ENCODE assay signal across 1 cellular context in genomic region chr1:248838357-248839167, GRCh38.
TF ChIP-seq lines count a peak whose summit lies in the region.

No MANE protein-coding gene starts in this region.

TF ChIP-seq in K562, 482 proteins besides CTCF, POLR2A, EP300 and RAD21 (continued from another document and continues in another):
- TF ChIP-seq MLLT1 (IDR thresholded peaks at IDR 0.05) (peak; percentile 64 to 87; a peak in 3 of 4 replicates), CCNT2 (IDR thresholded peaks at IDR 0.05; ENCODE audit: borderline replicate concordance, extremely low read depth, insufficient read length, low read depth, low read length) (peak; percentile 75), IFI16 (CRISPR knock-in tag; IDR thresholded peaks at IDR 0.05) (peak; percentile 40; the same call in 1 of the 2 replicates), TBL1XR1 (IDR thresholded peaks at IDR 0.05; ENCODE audit: low read length in 2 of 2) (peak in 1 of 2 experiments; percentile 33; a peak in 1 of 4 replicates), CREM (IDR thresholded peaks at IDR 0.05; ENCODE audit: low read depth) (peak; percentile 96), ZKSCAN3 (CRISPR knock-in tag; IDR thresholded peaks at IDR 0.05) (no peak), RB1 (IDR thresholded peaks at IDR 0.05; ENCODE audit: low read depth) (peak; percentile 46), RNF2 (IDR thresholded peaks at IDR 0.05) (0 out of 2 replicates have a peak, but pooled peaks have one; percentile 62), GTF2F1 (IDR thresholded peaks at IDR 0.05; ENCODE audit: low read depth, low read length) (peak; percentile 93; the same call in 1 of the 2 replicates), ATF1 (CRISPR knock-in tag; IDR thresholded peaks at IDR 0.05) (peak; percentile 31; the same call in 1 of the 2 replicates), ATF1 (tag; IDR thresholded peaks at IDR 0.05) (peak; percentile 99), HDAC1 (IDR thresholded peaks at IDR 0.05) (peak in 1 of 2 experiments; percentile 52; a peak in 1 of 4 replicates), ZFPM2 (CRISPR knock-in tag; IDR thresholded peaks at IDR 0.05) (0 out of 2 replicates have a peak, but pooled peaks have one; percentile 10), RBM39 (optimal IDR thresholded peaks at IDR 0.05; ENCODE audit: low read depth, low read length) (no peak), JUND (IDR thresholded peaks at IDR 0.05; ENCODE audit: borderline replicate concordance, low read depth, low read length) (no peak; the same call in 1 of the 2 replicates), JUND (tag; IDR thresholded peaks at IDR 0.05; ENCODE audit: borderline replicate concordance, low read depth, low read length) (peak; percentile 32; the same call in 1 of the 3 replicates), ZNF224 (CRISPR knock-in tag; IDR thresholded peaks at IDR 0.05) (0 out of 2 replicates have a peak, but pooled peaks have one; percentile 47), IRF1 (CRISPR knock-in tag; IDR thresholded peaks at IDR 0.05; ENCODE audit: borderline replicate concordance) (peak; percentile 26; the same call in 1 of the 2 replicates), C11orf30 (IDR thresholded peaks at IDR 0.05; ENCODE audit: low read depth) (no peak), CHCHD3 (CRISPR knock-in tag; IDR thresholded peaks at IDR 0.05) (no peak), RBBP5 (IDR thresholded peaks at IDR 0.05; ENCODE audit: borderline replicate concordance, insufficient read depth, low read length, poor library complexity, severe bottlenecking) (peak; percentile 39), TCF7L2 (IDR thresholded peaks at IDR 0.05; ENCODE audit: low read depth, low read length) (no peak), CEBPG (CRISPR knock-in tag; IDR thresholded peaks at IDR 0.05) (peak; percentile 46; the same call in 1 of the 2 replicates), CEBPG (tag; conservative IDR thresholded peaks at IDR 0.05 in 1 of 2, IDR thresholded peaks at IDR 0.05 in 1 of 2) (no peak), ETV6 (IDR thresholded peaks at IDR 0.05; ENCODE audit: borderline replicate concordance in 1 of 2, low read depth in 2 of 2, low read length in 1 of 2) (no peak), ETV6 (CRISPR knock-in tag; IDR thresholded peaks at IDR 0.05; ENCODE audit: borderline replicate concordance) (peak; percentile 11; the same call in 1 of the 2 replicates), ILF3 (IDR thresholded peaks at IDR 0.05; ENCODE audit: borderline replicate concordance) (no peak), NUFIP1 (IDR thresholded peaks at IDR 0.05; ENCODE audit: partially characterized antibody) (no peak), KLF6 (CRISPR knock-in tag; IDR thresholded peaks at IDR 0.05; ENCODE audit: borderline replicate concordance) (no peak), ESRRA (IDR thresholded peaks at IDR 0.05; ENCODE audit: borderline replicate concordance, low read depth) (peak; percentile 93), MAFK (IDR thresholded peaks at IDR 0.05; ENCODE audit: low read length) (no peak), TRIM24 (IDR thresholded peaks at IDR 0.05) (0 out of 4 replicates have a peak, but pooled peaks of 1 of the 2 experiments have one; percentile 11), ZNF431 (CRISPR knock-in tag; IDR thresholded peaks at IDR 0.05) (peak; percentile 75; the same call in 1 of the 2 replicates), TAF1 (IDR thresholded peaks at IDR 0.05; ENCODE audit: control insufficient read depth, extremely low read depth, insufficient read depth, low read length, severe bottlenecking) (peak; percentile 94), ZNF717 (CRISPR knock-in tag; IDR thresholded peaks at IDR 0.05) (no peak), RBM25 (IDR thresholded peaks at IDR 0.05; ENCODE audit: low read depth, low read length, severe bottlenecking) (no peak), SOX6 (IDR thresholded peaks at IDR 0.05) (no peak), ZC3H4 (CRISPR knock-in tag; IDR thresholded peaks at IDR 0.05; ENCODE audit: borderline replicate concordance) (peak; percentile 89; the same call in 1 of the 2 replicates), OTX1 (CRISPR knock-in tag; IDR thresholded peaks at IDR 0.05) (peak; percentile 84), FOXA3 (CRISPR knock-in tag; conservative IDR thresholded peaks at IDR 0.05 in 1 of 2, IDR thresholded peaks at IDR 0.05 in 1 of 2) (peak in 1 of 2 experiments; percentile 76; a peak in 2 of 4 replicates), HDAC3 (IDR thresholded peaks at IDR 0.05; ENCODE audit: borderline replicate concordance, partially characterized antibody) (no peak), CC2D1A (IDR thresholded peaks at IDR 0.05) (no peak), ZNF143 (CRISPR knock-in tag; IDR thresholded peaks at IDR 0.05) (peak; percentile 58; the same call in 1 of the 2 replicates), NFE2L1 (tag; IDR thresholded peaks at IDR 0.05; ENCODE audit: borderline replicate concordance, low read depth) (no peak)
- TF ChIP-seq, protein P1, sequence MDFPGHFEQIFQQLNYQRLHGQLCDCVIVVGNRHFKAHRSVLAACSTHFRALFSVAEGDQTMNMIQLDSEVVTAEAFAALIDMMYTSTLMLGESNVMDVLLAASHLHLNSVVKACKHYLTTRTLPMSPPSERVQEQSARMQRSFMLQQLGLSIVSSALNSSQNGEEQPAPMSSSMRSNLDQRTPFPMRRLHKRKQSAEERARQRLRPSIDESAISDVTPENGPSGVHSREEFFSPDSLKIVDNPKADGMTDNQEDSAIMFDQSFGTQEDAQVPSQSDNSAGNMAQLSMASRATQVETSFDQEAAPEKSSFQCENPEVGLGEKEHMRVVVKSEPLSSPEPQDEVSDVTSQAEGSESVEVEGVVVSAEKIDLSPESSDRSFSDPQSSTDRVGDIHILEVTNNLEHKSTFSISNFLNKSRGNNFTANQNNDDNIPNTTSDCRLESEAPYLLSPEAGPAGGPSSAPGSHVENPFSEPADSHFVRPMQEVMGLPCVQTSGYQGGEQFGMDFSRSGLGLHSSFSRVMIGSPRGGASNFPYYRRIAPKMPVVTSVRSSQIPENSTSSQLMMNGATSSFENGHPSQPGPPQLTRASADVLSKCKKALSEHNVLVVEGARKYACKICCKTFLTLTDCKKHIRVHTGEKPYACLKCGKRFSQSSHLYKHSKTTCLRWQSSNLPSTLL (IDR thresholded peaks at IDR 0.05), result peak; percentile 66; the same call in 1 of the 2 replicates
- TF ChIP-seq, protein P2, sequence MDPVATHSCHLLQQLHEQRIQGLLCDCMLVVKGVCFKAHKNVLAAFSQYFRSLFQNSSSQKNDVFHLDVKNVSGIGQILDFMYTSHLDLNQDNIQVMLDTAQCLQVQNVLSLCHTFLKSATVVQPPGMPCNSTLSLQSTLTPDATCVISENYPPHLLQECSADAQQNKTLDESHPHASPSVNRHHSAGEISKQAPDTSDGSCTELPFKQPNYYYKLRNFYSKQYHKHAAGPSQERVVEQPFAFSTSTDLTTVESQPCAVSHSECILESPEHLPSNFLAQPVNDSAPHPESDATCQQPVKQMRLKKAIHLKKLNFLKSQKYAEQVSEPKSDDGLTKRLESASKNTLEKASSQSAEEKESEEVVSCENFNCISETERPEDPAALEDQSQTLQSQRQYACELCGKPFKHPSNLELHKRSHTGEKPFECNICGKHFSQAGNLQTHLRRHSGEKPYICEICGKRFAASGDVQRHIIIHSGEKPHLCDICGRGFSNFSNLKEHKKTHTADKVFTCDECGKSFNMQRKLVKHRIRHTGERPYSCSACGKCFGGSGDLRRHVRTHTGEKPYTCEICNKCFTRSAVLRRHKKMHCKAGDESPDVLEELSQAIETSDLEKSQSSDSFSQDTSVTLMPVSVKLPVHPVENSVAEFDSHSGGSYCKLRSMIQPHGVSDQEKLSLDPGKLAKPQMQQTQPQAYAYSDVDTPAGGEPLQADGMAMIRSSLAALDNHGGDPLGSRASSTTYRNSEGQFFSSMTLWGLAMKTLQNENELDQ (CRISPR knock-in tag; IDR thresholded peaks at IDR 0.05; ENCODE audit: borderline replicate concordance), result peak; percentile 56; the same call in 1 of the 2 replicates
- TF ChIP-seq, protein P3, sequence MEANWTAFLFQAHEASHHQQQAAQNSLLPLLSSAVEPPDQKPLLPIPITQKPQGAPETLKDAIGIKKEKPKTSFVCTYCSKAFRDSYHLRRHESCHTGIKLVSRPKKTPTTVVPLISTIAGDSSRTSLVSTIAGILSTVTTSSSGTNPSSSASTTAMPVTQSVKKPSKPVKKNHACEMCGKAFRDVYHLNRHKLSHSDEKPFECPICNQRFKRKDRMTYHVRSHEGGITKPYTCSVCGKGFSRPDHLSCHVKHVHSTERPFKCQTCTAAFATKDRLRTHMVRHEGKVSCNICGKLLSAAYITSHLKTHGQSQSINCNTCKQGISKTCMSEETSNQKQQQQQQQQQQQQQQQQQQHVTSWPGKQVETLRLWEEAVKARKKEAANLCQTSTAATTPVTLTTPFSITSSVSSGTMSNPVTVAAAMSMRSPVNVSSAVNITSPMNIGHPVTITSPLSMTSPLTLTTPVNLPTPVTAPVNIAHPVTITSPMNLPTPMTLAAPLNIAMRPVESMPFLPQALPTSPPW (CRISPR knock-in tag; IDR thresholded peaks at IDR 0.05), result peak; percentile 88
- TF ChIP-seq, protein P4, sequence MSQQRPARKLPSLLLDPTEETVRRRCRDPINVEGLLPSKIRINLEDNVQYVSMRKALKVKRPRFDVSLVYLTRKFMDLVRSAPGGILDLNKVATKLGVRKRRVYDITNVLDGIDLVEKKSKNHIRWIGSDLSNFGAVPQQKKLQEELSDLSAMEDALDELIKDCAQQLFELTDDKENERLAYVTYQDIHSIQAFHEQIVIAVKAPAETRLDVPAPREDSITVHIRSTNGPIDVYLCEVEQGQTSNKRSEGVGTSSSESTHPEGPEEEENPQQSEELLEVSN (IDR thresholded peaks at IDR 0.05; ENCODE audit: borderline replicate concordance in 1 of 2, extremely low read depth in 1 of 2, insufficient read depth in 1 of 2, insufficient read length in 1 of 2, low read depth in 1 of 2, low read length in 1 of 2, poor library complexity in 1 of 2, severe bottlenecking in 1 of 2), result peak in 1 of 2 experiments; percentile 60
- TF ChIP-seq, protein P5, sequence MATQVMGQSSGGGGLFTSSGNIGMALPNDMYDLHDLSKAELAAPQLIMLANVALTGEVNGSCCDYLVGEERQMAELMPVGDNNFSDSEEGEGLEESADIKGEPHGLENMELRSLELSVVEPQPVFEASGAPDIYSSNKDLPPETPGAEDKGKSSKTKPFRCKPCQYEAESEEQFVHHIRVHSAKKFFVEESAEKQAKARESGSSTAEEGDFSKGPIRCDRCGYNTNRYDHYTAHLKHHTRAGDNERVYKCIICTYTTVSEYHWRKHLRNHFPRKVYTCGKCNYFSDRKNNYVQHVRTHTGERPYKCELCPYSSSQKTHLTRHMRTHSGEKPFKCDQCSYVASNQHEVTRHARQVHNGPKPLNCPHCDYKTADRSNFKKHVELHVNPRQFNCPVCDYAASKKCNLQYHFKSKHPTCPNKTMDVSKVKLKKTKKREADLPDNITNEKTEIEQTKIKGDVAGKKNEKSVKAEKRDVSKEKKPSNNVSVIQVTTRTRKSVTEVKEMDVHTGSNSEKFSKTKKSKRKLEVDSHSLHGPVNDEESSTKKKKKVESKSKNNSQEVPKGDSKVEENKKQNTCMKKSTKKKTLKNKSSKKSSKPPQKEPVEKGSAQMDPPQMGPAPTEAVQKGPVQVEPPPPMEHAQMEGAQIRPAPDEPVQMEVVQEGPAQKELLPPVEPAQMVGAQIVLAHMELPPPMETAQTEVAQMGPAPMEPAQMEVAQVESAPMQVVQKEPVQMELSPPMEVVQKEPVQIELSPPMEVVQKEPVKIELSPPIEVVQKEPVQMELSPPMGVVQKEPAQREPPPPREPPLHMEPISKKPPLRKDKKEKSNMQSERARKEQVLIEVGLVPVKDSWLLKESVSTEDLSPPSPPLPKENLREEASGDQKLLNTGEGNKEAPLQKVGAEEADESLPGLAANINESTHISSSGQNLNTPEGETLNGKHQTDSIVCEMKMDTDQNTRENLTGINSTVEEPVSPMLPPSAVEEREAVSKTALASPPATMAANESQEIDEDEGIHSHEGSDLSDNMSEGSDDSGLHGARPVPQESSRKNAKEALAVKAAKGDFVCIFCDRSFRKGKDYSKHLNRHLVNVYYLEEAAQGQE (CRISPR knock-in tag; IDR thresholded peaks at IDR 0.05; ENCODE audit: low read depth), result 0 out of 2 replicates have a peak, but pooled peaks have one; percentile 44
- TF ChIP-seq, protein P6, sequence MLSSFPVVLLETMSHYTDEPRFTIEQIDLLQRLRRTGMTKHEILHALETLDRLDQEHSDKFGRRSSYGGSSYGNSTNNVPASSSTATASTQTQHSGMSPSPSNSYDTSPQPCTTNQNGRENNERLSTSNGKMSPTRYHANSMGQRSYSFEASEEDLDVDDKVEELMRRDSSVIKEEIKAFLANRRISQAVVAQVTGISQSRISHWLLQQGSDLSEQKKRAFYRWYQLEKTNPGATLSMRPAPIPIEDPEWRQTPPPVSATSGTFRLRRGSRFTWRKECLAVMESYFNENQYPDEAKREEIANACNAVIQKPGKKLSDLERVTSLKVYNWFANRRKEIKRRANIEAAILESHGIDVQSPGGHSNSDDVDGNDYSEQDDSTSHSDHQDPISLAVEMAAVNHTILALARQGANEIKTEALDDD (IDR thresholded peaks at IDR 0.05), result no peak
- TF ChIP-seq, protein P7, sequence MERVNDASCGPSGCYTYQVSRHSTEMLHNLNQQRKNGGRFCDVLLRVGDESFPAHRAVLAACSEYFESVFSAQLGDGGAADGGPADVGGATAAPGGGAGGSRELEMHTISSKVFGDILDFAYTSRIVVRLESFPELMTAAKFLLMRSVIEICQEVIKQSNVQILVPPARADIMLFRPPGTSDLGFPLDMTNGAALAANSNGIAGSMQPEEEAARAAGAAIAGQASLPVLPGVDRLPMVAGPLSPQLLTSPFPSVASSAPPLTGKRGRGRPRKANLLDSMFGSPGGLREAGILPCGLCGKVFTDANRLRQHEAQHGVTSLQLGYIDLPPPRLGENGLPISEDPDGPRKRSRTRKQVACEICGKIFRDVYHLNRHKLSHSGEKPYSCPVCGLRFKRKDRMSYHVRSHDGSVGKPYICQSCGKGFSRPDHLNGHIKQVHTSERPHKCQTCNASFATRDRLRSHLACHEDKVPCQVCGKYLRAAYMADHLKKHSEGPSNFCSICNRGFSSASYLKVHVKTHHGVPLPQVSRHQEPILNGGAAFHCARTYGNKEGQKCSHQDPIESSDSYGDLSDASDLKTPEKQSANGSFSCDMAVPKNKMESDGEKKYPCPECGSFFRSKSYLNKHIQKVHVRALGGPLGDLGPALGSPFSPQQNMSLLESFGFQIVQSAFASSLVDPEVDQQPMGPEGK (CRISPR knock-in tag; IDR thresholded peaks at IDR 0.05; ENCODE audit: borderline replicate concordance), result peak; percentile 83; the same call in 1 of the 2 replicates
